In genomic region chr7:98300595-98301372, GRCh38 we compare ENCODE assay signal across 1 cellular context.
TF ChIP-seq lines count a peak whose summit lies in the region.

No MANE protein-coding gene starts in this region.

TF ChIP-seq in HepG2, 621 proteins besides CTCF, POLR2A, EP300 and RAD21 (continued from another document and continues in another):
- TF ChIP-seq KDM5A (IDR thresholded peaks at IDR 0.05; ENCODE audit: borderline replicate concordance, low read length) (no peak), NFYC (CRISPR knock-in tag; IDR thresholded peaks at IDR 0.05) (no peak), ZZZ3 (CRISPR knock-in tag; IDR thresholded peaks at IDR 0.05; ENCODE audit: borderline replicate concordance) (no peak), BATF2 (CRISPR knock-in tag; IDR thresholded peaks at IDR 0.05) (no peak), MIER3 (CRISPR knock-in tag; IDR thresholded peaks at IDR 0.05; ENCODE audit: borderline replicate concordance) (peak; percentile 84; the same call in 1 of the 2 replicates), ATAD3A (CRISPR knock-in tag; IDR thresholded peaks at IDR 0.05) (no peak), SIN3B (IDR thresholded peaks at IDR 0.05; ENCODE audit: low read length) (no peak), NR2F2 (IDR thresholded peaks at IDR 0.05; ENCODE audit: borderline replicate concordance, low read depth) (peak; percentile 55; the same call in 1 of the 2 replicates), JDP2 (CRISPR knock-in tag; IDR thresholded peaks at IDR 0.05; ENCODE audit: borderline replicate concordance) (peak; percentile 39; the same call in 1 of the 2 replicates), HOXA5 (CRISPR knock-in tag; IDR thresholded peaks at IDR 0.05) (peak; percentile 65; the same call in 1 of the 2 replicates), RBM39 (IDR thresholded peaks at IDR 0.05; ENCODE audit: low read depth, low read length, poor library complexity, severe bottlenecking) (no peak), ZNF10 (CRISPR knock-in tag; IDR thresholded peaks at IDR 0.05; ENCODE audit: borderline replicate concordance, low read depth) (no peak), MNT (IDR thresholded peaks at IDR 0.05) (peak; percentile 75), ZNF205 (CRISPR knock-in tag; IDR thresholded peaks at IDR 0.05) (0 out of 2 replicates have a peak, but pooled peaks have one; percentile 39), MEF2D (CRISPR knock-in tag; IDR thresholded peaks at IDR 0.05) (peak; percentile 69; the same call in 1 of the 2 replicates), ZNF367 (CRISPR knock-in tag; IDR thresholded peaks at IDR 0.05; ENCODE audit: borderline replicate concordance) (no peak), HNRNPH1 (optimal IDR thresholded peaks at IDR 0.05; ENCODE audit: low read depth, low read length) (no peak), NCOA5 (CRISPR knock-in tag; IDR thresholded peaks at IDR 0.05) (no peak), ARNT (IDR thresholded peaks at IDR 0.05) (no peak), ZFP1 (CRISPR knock-in tag; IDR thresholded peaks at IDR 0.05) (0 out of 2 replicates have a peak, but pooled peaks have one; percentile 66), SETDB1 (CRISPR knock-in tag; IDR thresholded peaks at IDR 0.05; ENCODE audit: borderline replicate concordance) (no peak), ZBTB20 (CRISPR knock-in tag; IDR thresholded peaks at IDR 0.05; ENCODE audit: borderline replicate concordance, low read depth) (peak; percentile 51; the same call in 1 of the 2 replicates), ZNF441 (CRISPR knock-in tag; IDR thresholded peaks at IDR 0.05; ENCODE audit: borderline replicate concordance) (peak; percentile 52; the same call in 1 of the 2 replicates), ZNF569 (CRISPR knock-in tag; IDR thresholded peaks at IDR 0.05; ENCODE audit: borderline replicate concordance) (no peak), KLF9 (CRISPR knock-in tag; IDR thresholded peaks at IDR 0.05; ENCODE audit: low read depth) (0 out of 2 replicates have a peak, but pooled peaks have one; percentile 38), SRY (CRISPR knock-in tag; IDR thresholded peaks at IDR 0.05) (no peak), SKI (IDR thresholded peaks at IDR 0.05; ENCODE audit: partially characterized antibody) (peak; percentile 72), ZNF143 (CRISPR knock-in tag; IDR thresholded peaks at IDR 0.05) (no peak), TBX3 (IDR thresholded peaks at IDR 0.05; ENCODE audit: borderline replicate concordance) (no peak), ZMYM4 (CRISPR knock-in tag; IDR thresholded peaks at IDR 0.05) (peak; percentile 81)
- TF ChIP-seq, protein P1, sequence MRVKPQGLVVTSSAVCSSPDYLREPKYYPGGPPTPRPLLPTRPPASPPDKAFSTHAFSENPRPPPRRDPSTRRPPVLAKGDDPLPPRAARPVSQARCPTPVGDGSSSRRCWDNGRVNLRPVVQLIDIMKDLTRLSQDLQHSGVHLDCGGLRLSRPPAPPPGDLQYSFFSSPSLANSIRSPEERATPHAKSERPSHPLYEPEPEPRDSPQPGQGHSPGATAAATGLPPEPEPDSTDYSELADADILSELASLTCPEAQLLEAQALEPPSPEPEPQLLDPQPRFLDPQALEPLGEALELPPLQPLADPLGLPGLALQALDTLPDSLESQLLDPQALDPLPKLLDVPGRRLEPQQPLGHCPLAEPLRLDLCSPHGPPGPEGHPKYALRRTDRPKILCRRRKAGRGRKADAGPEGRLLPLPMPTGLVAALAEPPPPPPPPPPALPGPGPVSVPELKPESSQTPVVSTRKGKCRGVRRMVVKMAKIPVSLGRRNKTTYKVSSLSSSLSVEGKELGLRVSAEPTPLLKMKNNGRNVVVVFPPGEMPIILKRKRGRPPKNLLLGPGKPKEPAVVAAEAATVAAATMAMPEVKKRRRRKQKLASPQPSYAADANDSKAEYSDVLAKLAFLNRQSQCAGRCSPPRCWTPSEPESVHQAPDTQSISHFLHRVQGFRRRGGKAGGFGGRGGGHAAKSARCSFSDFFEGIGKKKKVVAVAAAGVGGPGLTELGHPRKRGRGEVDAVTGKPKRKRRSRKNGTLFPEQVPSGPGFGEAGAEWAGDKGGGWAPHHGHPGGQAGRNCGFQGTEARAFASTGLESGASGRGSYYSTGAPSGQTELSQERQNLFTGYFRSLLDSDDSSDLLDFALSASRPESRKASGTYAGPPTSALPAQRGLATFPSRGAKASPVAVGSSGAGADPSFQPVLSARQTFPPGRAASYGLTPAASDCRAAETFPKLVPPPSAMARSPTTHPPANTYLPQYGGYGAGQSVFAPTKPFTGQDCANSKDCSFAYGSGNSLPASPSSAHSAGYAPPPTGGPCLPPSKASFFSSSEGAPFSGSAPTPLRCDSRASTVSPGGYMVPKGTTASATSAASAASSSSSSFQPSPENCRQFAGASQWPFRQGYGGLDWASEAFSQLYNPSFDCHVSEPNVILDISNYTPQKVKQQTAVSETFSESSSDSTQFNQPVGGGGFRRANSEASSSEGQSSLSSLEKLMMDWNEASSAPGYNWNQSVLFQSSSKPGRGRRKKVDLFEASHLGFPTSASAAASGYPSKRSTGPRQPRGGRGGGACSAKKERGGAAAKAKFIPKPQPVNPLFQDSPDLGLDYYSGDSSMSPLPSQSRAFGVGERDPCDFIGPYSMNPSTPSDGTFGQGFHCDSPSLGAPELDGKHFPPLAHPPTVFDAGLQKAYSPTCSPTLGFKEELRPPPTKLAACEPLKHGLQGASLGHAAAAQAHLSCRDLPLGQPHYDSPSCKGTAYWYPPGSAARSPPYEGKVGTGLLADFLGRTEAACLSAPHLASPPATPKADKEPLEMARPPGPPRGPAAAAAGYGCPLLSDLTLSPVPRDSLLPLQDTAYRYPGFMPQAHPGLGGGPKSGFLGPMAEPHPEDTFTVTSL (CRISPR knock-in tag; IDR thresholded peaks at IDR 0.05; ENCODE audit: borderline replicate concordance) = peak; percentile 62; the same call in 1 of the 2 replicates
- TF ChIP-seq, protein P2, sequence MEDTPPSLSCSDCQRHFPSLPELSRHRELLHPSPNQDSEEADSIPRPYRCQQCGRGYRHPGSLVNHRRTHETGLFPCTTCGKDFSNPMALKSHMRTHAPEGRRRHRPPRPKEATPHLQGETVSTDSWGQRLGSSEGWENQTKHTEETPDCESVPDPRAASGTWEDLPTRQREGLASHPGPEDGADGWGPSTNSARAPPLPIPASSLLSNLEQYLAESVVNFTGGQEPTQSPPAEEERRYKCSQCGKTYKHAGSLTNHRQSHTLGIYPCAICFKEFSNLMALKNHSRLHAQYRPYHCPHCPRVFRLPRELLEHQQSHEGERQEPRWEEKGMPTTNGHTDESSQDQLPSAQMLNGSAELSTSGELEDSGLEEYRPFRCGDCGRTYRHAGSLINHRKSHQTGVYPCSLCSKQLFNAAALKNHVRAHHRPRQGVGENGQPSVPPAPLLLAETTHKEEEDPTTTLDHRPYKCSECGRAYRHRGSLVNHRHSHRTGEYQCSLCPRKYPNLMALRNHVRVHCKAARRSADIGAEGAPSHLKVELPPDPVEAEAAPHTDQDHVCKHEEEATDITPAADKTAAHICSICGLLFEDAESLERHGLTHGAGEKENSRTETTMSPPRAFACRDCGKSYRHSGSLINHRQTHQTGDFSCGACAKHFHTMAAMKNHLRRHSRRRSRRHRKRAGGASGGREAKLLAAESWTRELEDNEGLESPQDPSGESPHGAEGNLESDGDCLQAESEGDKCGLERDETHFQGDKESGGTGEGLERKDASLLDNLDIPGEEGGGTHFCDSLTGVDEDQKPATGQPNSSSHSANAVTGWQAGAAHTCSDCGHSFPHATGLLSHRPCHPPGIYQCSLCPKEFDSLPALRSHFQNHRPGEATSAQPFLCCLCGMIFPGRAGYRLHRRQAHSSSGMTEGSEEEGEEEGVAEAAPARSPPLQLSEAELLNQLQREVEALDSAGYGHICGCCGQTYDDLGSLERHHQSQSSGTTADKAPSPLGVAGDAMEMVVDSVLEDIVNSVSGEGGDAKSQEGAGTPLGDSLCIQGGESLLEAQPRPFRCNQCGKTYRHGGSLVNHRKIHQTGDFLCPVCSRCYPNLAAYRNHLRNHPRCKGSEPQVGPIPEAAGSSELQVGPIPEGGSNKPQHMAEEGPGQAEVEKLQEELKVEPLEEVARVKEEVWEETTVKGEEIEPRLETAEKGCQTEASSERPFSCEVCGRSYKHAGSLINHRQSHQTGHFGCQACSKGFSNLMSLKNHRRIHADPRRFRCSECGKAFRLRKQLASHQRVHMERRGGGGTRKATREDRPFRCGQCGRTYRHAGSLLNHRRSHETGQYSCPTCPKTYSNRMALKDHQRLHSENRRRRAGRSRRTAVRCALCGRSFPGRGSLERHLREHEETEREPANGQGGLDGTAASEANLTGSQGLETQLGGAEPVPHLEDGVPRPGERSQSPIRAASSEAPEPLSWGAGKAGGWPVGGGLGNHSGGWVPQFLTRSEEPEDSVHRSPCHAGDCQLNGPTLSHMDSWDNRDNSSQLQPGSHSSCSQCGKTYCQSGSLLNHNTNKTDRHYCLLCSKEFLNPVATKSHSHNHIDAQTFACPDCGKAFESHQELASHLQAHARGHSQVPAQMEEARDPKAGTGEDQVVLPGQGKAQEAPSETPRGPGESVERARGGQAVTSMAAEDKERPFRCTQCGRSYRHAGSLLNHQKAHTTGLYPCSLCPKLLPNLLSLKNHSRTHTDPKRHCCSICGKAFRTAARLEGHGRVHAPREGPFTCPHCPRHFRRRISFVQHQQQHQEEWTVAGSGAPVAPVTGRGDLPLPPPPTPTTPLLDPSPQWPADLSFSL (CRISPR knock-in tag; IDR thresholded peaks at IDR 0.05) = no peak
- TF ChIP-seq, protein P3, sequence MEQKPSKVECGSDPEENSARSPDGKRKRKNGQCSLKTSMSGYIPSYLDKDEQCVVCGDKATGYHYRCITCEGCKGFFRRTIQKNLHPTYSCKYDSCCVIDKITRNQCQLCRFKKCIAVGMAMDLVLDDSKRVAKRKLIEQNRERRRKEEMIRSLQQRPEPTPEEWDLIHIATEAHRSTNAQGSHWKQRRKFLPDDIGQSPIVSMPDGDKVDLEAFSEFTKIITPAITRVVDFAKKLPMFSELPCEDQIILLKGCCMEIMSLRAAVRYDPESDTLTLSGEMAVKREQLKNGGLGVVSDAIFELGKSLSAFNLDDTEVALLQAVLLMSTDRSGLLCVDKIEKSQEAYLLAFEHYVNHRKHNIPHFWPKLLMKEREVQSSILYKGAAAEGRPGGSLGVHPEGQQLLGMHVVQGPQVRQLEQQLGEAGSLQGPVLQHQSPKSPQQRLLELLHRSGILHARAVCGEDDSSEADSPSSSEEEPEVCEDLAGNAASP (CRISPR knock-in tag; IDR thresholded peaks at IDR 0.05; ENCODE audit: borderline replicate concordance) = peak; percentile 72
- TF ChIP-seq, protein P4, sequence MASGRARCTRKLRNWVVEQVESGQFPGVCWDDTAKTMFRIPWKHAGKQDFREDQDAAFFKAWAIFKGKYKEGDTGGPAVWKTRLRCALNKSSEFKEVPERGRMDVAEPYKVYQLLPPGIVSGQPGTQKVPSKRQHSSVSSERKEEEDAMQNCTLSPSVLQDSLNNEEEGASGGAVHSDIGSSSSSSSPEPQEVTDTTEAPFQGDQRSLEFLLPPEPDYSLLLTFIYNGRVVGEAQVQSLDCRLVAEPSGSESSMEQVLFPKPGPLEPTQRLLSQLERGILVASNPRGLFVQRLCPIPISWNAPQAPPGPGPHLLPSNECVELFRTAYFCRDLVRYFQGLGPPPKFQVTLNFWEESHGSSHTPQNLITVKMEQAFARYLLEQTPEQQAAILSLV (CRISPR knock-in tag; IDR thresholded peaks at IDR 0.05; ENCODE audit: borderline replicate concordance) = no peak
- TF ChIP-seq, protein P5, sequence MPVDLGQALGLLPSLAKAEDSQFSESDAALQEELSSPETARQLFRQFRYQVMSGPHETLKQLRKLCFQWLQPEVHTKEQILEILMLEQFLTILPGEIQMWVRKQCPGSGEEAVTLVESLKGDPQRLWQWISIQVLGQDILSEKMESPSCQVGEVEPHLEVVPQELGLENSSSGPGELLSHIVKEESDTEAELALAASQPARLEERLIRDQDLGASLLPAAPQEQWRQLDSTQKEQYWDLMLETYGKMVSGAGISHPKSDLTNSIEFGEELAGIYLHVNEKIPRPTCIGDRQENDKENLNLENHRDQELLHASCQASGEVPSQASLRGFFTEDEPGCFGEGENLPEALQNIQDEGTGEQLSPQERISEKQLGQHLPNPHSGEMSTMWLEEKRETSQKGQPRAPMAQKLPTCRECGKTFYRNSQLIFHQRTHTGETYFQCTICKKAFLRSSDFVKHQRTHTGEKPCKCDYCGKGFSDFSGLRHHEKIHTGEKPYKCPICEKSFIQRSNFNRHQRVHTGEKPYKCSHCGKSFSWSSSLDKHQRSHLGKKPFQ (CRISPR knock-in tag; IDR thresholded peaks at IDR 0.05; ENCODE audit: insufficient replicate concordance) = no peak
- TF ChIP-seq, protein P6, sequence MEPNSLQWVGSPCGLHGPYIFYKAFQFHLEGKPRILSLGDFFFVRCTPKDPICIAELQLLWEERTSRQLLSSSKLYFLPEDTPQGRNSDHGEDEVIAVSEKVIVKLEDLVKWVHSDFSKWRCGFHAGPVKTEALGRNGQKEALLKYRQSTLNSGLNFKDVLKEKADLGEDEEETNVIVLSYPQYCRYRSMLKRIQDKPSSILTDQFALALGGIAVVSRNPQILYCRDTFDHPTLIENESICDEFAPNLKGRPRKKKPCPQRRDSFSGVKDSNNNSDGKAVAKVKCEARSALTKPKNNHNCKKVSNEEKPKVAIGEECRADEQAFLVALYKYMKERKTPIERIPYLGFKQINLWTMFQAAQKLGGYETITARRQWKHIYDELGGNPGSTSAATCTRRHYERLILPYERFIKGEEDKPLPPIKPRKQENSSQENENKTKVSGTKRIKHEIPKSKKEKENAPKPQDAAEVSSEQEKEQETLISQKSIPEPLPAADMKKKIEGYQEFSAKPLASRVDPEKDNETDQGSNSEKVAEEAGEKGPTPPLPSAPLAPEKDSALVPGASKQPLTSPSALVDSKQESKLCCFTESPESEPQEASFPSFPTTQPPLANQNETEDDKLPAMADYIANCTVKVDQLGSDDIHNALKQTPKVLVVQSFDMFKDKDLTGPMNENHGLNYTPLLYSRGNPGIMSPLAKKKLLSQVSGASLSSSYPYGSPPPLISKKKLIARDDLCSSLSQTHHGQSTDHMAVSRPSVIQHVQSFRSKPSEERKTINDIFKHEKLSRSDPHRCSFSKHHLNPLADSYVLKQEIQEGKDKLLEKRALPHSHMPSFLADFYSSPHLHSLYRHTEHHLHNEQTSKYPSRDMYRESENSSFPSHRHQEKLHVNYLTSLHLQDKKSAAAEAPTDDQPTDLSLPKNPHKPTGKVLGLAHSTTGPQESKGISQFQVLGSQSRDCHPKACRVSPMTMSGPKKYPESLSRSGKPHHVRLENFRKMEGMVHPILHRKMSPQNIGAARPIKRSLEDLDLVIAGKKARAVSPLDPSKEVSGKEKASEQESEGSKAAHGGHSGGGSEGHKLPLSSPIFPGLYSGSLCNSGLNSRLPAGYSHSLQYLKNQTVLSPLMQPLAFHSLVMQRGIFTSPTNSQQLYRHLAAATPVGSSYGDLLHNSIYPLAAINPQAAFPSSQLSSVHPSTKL (CRISPR knock-in tag; IDR thresholded peaks at IDR 0.05) = peak; percentile 84
